ENCODE assay signal across 12 cellular contexts in the genomic region with DNA sequence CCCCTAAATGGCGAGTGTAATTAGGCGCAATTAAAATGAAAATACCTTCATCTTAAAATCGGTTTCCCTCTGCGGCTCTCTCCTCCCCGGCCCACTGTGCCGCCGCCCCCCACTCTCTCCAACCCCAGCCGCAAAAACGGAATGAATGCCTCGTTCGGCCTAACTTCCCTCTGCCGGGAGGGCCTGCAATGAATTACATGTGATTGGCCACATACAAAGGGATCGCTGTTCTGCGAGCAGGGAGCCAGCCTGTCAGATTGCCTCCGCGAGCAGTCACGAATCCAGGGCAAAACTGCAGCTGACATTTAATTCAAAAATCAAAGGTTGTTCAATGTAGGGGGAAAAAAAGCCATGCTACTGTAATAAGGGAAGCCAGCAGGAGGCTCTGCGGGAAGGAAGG.
A peak's percentile ranks its signal among the peaks of the same experiment; 100 is the strongest.
DNase-seq lines count a peak whose midpoint lies in the region; ATAC-seq and TF ChIP-seq lines count a peak whose summit lies in the region.
"Had no signal": no experiment of that assay in that cellular context is flagged by ENCODE, and none has a peak within 500 bp of the region (broad histone marks: within the 10 kb centered on the region; RNA-seq: fewer than 3 reads in every experiment).

No MANE protein-coding gene starts in this region.

- in situ Hi-C loops in brain microvascular endothelial cell (cut with HindIII; ENCODE audit: low pct_ligation_motif_present, low sequenced_read_pairs) = no loop called here

- H3K4me3 ChIP-seq in brain microvascular endothelial cell (ENCODE audit: low read depth, low read length) = no peak overlapping the region
- peak overlapping the region in 2 of 4 donors; percentile 4 to 7 for H3K4me3 ChIP-seq in stomach

- 37 to 66% (median 44%) methylated on average over 18 of the region's 18 CpGs for WGBS in stomach, 5 donors

- no peaks in the 10 kb centered on the region for H3K27me3 ChIP-seq in brain microvascular endothelial cell (replicated peaks)
- no peaks in the 10 kb centered on the region for H3K27me3 ChIP-seq in stomach

- H3K27me3 Mint-ChIP-seq in memory B cell = no peaks in the 10 kb centered on the region
- H3K27me3 Mint-ChIP-seq: dendritic cell treated with granulocyte-macrophage colony-stimulating factor and Interleukin-4, amounts not matched to agents 40 ng/mL and 50 ng/mL, for 4 days had no signal

- H3K27ac ChIP-seq in brain microvascular endothelial cell (no peak overlapping the region), stomach (peak overlapping the region; percentile 9 to 80 (median 79))
- H3K27ac ChIP-seq: 22Rv1 had no signal

- peaks cover 13% of the 10 kb centered on the region for H3K36me3 ChIP-seq in brain microvascular endothelial cell (replicated peaks)
- peaks cover 11 to 48% (median 42%) of the 10 kb centered on the region in 4 donors for H3K36me3 ChIP-seq in stomach

- TF ChIP-seq POLR2A in stomach (IDR thresholded peaks at IDR 0.05) = no peak
- no peak for TF ChIP-seq POLR2A in GM18505 (IDR thresholded peaks at IDR 0.05; ENCODE audit: borderline replicate concordance, extremely low read depth, insufficient read depth, insufficient read length)

- ATAC-seq in memory B cell (ENCODE audit: low read depth) = no peak
- no peak for ATAC-seq in GM18505 (IDR thresholded peaks at IDR 0.05; ENCODE audit: unreplicated experiment)
- ATAC-seq in HG03135 (IDR thresholded peaks at IDR 0.05; ENCODE audit: unreplicated experiment) = no peak

- no peaks in the 10 kb centered on the region for H3K36me3 Mint-ChIP-seq in memory B cell

- H3K9me3 ChIP-seq in stomach = no peaks in the 10 kb centered on the region

- no peaks in the 10 kb centered on the region for H3K9me3 Mint-ChIP-seq in memory B cell
- H3K9me3 Mint-ChIP-seq: dendritic cell treated with granulocyte-macrophage colony-stimulating factor and Interleukin-4, amounts not matched to agents 40 ng/mL and 50 ng/mL, for 4 days had no signal

- CTCF ChIA-PET in GM10248 (lab: Yijun Ruan, JAX) = interaction anchor here (1.4 kb wide), 1 partner anchor 53 kb away, joined by 3 read pairs; no protein-coding TSS in a partner anchor

- no peak overlapping the region for H3K4me3 Mint-ChIP-seq in memory B cell
- H3K4me3 Mint-ChIP-seq: dendritic cell treated with granulocyte-macrophage colony-stimulating factor and Interleukin-4, amounts not matched to agents 40 ng/mL and 50 ng/mL, for 4 days had no signal

- H3K4me1 ChIP-seq in stomach = peaks cover 24 to 31% (median 28%) of the 10 kb centered on the region in 4 donors

- peaks cover 9% of the 10 kb centered on the region for H3K4me1 Mint-ChIP-seq in memory B cell

- H3K27ac Mint-ChIP-seq in memory B cell = peak overlapping the region; percentile 32
- H3K27ac Mint-ChIP-seq: dendritic cell treated with granulocyte-macrophage colony-stimulating factor and Interleukin-4, amounts not matched to agents 40 ng/mL and 50 ng/mL, for 4 days had no signal

- POLR2A ChIA-PET in GM10248 (lab: Yijun Ruan, JAX) = no interaction called here

- TF ChIP-seq CTCF in brain microvascular endothelial cell (IDR thresholded peaks at IDR 0.05; ENCODE audit: low read depth, low read length, missing control alignments) (peak; percentile 30), stomach (IDR thresholded peaks at IDR 0.05) (peak in 1 of 7 experiments; percentile 9), GM10248 (IDR thresholded peaks at IDR 0.05; ENCODE audit: control extremely low read depth, extremely low read depth, low read depth, missing control alignments) (no peak)

- DNase-seq in NCI-H1694 treated with DMSO at 0.1 percent for 48 hours (lab: John Stamatoyannopoulos, UW) (peak; percentile 27), NCI-H1694 (lab: John Stamatoyannopoulos, UW) (no peak), brain microvascular endothelial cell (no peak), memory B cell (ENCODE audit: low spot score in 2 of 2) (no peak), stomach (no peak), GM10248 (ENCODE audit: extremely low spot score) (no peak)
- DNase-seq: activated T-cell treated with anti-CD3 and anti-CD28 coated beads for 4 hours, T-helper 9 cell had no signal

- intact Hi-C loops in stomach (cut with DNase I; ENCODE audit: low total_unique reads) = no loop called here

- TF ChIP-seq EP300 in stomach (IDR thresholded peaks at IDR 0.05) = no peak
